In genomic region chr17:8885163-8885967, GRCh38 we compare ENCODE assay signal across 10 cellular contexts. TPM values are rescaled to one million over a fixed set of nuclear protein-coding genes. Genes with fewer than 3 reads are reported as not detected.
A peak's percentile ranks its signal among the peaks of the same experiment; 100 is the strongest.
DNase-seq lines count a peak whose midpoint lies in the region; ATAC-seq and TF ChIP-seq lines count a peak whose summit lies in the region.
"Not testable (repeated sequence)": the region's sequence is repeated elsewhere in the genome, so short reads cannot be mapped to it uniquely, and the experiment has no call there.
"Had no signal": no experiment of that assay in that cellular context is flagged by ENCODE, and none has a peak within 500 bp of the region (broad histone marks: within the 10 kb centered on the region; RNA-seq: fewer than 3 reads in every experiment).

No MANE protein-coding gene starts in this region.

- not testable (repeated sequence) for H3K27ac Mint-ChIP-seq in CD8-positive, alpha-beta T cell; activated naive CD8-positive, alpha-beta T cell treated with anti-CD3 and anti-CD28 coated beads for 36 hours

- not testable (repeated sequence) for H3K27me3 Mint-ChIP-seq in CD8-positive, alpha-beta T cell (ENCODE audit: low read depth); activated naive CD8-positive, alpha-beta T cell treated with anti-CD3 and anti-CD28 coated beads for 36 hours

- H3K4me3 ChIP-seq in CD8-positive, alpha-beta T cell (ENCODE audit: low read depth, low read length); WERI-Rb-1 (ENCODE audit: low read depth, low read length): not testable (repeated sequence)

- not testable (repeated sequence) for H3K9me3 Mint-ChIP-seq in CD8-positive, alpha-beta T cell; activated naive CD8-positive, alpha-beta T cell treated with anti-CD3 and anti-CD28 coated beads for 36 hours

- not testable (repeated sequence) for H3K4me1 ChIP-seq in CD8-positive, alpha-beta T cell (ENCODE audit: insufficient read depth, low read length)

- not testable (repeated sequence) for TF ChIP-seq CTCF in CD8-positive, alpha-beta T cell (IDR thresholded peaks at IDR 0.05); WERI-Rb-1 (IDR thresholded peaks at IDR 0.05; ENCODE audit: low read depth, low read length)

- H3K9me3 ChIP-seq in CD8-positive, alpha-beta T cell (ENCODE audit: low read length); WERI-Rb-1 (ENCODE audit: severe bottlenecking): not testable (repeated sequence)

- H3K4me1 Mint-ChIP-seq in CD8-positive, alpha-beta T cell (ENCODE audit: low read depth); activated naive CD8-positive, alpha-beta T cell treated with anti-CD3 and anti-CD28 coated beads for 36 hours: not testable (repeated sequence)

- intact Hi-C loops in CD8-positive, alpha-beta T cell (cut with DNase I, micrococcal nuclease): loop anchor here (1.0 to 10.0 kb wide), 4 partner anchors 14 to 1198 kb away; partner anchors contain the start of genes RPL26 (in 1 of the 2), TP53 (in 1 of the 2) and WRAP53 (in 1 of the 2)

- CTCF ChIA-PET in CD8-positive, alpha-beta T cell (lab: Charles Lee): not testable (repeated sequence)

- not testable (repeated sequence) for H3K27me3 ChIP-seq in CD8-positive, alpha-beta T cell (ENCODE audit: insufficient read depth, low read length); WERI-Rb-1 (ENCODE audit: insufficient read depth, low read depth, severe bottlenecking)

- H3K36me3 ChIP-seq in CD8-positive, alpha-beta T cell (ENCODE audit: insufficient read depth, low read length): peaks cover 79% of the 10 kb centered on the region
- not testable (repeated sequence) for H3K36me3 ChIP-seq in WERI-Rb-1

- peak in 6 of 7 experiments; percentile 23 to 78 (median 60) for DNase-seq in CD8-positive, alpha-beta T cell
- DNase-seq in HuH-7 (ENCODE audit: low spot score): peak; percentile 30
- peak; percentile 39 for DNase-seq in WERI-Rb-1
- DNase-seq in activated CD8-positive, alpha-beta memory T cell treated with anti-CD3 and anti-CD28 coated beads, Interleukin-2, amount 50 U/mL, for 48 hours: peak; percentile 87
- peak; percentile 49 for DNase-seq in activated naive CD8-positive, alpha-beta T cell treated with anti-CD3 and anti-CD28 coated beads for 36 hours
- peak; percentile 85 for DNase-seq in iPS-NIHi11 (ENCODE audit: low spot score)
- DNase-seq in stimulated activated CD4-positive, alpha-beta T cell treated with anti-CD3 and anti-CD28 coated beads, Interleukin-1b, Interleukin-23, amount 100 ng/mL, for 1 hour (ENCODE audit: low read depth in 2 of 2): peak; percentile 17 to 34
- peak; percentile 35 to 36 for DNase-seq in stimulated activated CD8-positive, alpha-beta memory T cell treated with anti-CD3 and anti-CD28 coated beads, Interleukin-7, amount 100 ng/mL, for 1 hour (ENCODE audit: low read depth in 2 of 2)

- not testable (repeated sequence) for H3K4me3 Mint-ChIP-seq in CD8-positive, alpha-beta T cell; activated naive CD8-positive, alpha-beta T cell treated with anti-CD3 and anti-CD28 coated beads for 36 hours

- POLR2A ChIA-PET in CD8-positive, alpha-beta T cell (lab: Charles Lee): not testable (repeated sequence)

- not testable (repeated sequence) for H3K27ac ChIP-seq in CD8-positive, alpha-beta T cell (ENCODE audit: low read depth, low read length); WERI-Rb-1

- peaks cover 86% of the 10 kb centered on the region for H3K36me3 Mint-ChIP-seq in CD8-positive, alpha-beta T cell
- peaks cover 35% of the 10 kb centered on the region for H3K36me3 Mint-ChIP-seq in activated naive CD8-positive, alpha-beta T cell treated with anti-CD3 and anti-CD28 coated beads for 36 hours

- peak; percentile 86 for ATAC-seq in CD8-positive, alpha-beta T cell

RNA-seq across cellular contexts. Expression of gene PIK3R6, which starts 17.9 kb away (rescaled TPM):
- under 1 TPM; 0.46 to 0.56 TPM for total RNA-seq in CD8-positive, alpha-beta T cell
- total RNA-seq in activated naive CD8-positive, alpha-beta T cell treated with anti-CD3 and anti-CD28 coated beads for 36 hours: 1 to 10 TPM in 1 of 2 experiments, under 1 TPM in 1; 0.88 to 1.0 TPM
- total RNA-seq: HFFc6, mesothelial cell of epicardium had no signal

Comparison
In these comparisons a context has a peak if more than half of its experiments do, and no peak if none do; other contexts are left out.
1. DNase-seq: peak in every context shown above with its lines; median percentile 87 in activated CD8-positive, alpha-beta memory T cell treated with anti-CD3 and anti-CD28 coated beads, Interleukin-2, amount 50 U/mL, for 48 hours; 85 in iPS-NIHi11; 60 in CD8-positive, alpha-beta T cell; 49 in activated naive CD8-positive, alpha-beta T cell treated with anti-CD3 and anti-CD28 coated beads for 36 hours; 39 in WERI-Rb-1; 36 in stimulated activated CD8-positive, alpha-beta memory T cell treated with anti-CD3 and anti-CD28 coated beads, Interleukin-7, amount 100 ng/mL, for 1 hour; 30 in HuH-7; 26 in stimulated activated CD4-positive, alpha-beta T cell treated with anti-CD3 and anti-CD28 coated beads, Interleukin-1b, Interleukin-23, amount 100 ng/mL, for 1 hour.